In the genomic region with DNA sequence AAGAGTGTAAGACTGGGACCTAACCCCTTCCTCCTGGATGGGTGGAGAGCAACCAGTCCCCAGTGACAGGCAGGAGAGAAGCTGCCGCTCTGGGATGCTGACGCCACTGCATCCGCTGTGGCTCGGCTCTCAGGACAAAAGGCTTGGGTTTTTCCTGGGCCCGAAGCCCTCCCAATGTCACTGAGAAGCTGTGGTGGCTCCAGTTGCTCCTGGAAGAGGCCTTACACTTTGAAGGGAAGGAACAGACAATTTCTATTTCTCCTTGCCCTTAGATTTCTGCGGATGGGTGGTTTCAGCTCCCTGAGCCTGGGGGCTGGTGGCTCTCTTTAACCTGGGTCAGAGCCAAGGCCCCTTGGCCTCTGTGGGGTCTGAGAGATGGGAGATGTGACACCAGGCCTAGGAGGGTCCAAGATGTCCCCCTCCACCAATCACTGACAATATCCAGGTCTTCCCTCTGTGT, we compare ENCODE assay signal across 22 cellular contexts. TPM values are rescaled to one million over a fixed set of nuclear protein-coding genes. Genes with fewer than 3 reads are reported as not detected.
DNase-seq lines count a peak whose midpoint lies in the region; ATAC-seq and TF ChIP-seq lines count a peak whose summit lies in the region.
"Had no signal": no experiment of that assay in that cellular context is flagged by ENCODE, and none has a peak within 500 bp of the region (broad histone marks: within the 10 kb centered on the region; RNA-seq: fewer than 3 reads in every experiment).

No MANE protein-coding gene starts in this region.

- intact Hi-C loops in left cardiac atrium (cut with DNase I): no loop called here
- intact Hi-C loops in left ventricle myocardium inferior (cut with micrococcal nuclease): no loop called here
- intact Hi-C loops in aorta (cut with DNase I): no loop called here
- intact Hi-C loops in activated T-helper 1 cell treated with anti-CD3 and anti-CD28 coated beads, Interleukin-12 subunit alpha, Interleukin-12 subunit beta, Interleukin-2, Interleukin-4 antibody, amounts not matched to agents 30 ng/mL and 10 ng/mL and 1 ng/mL, durations not matched to agents 14 hours and 24 hours and 36 hours (cut with micrococcal nuclease): no loop called here

- H3K4me1 Mint-ChIP-seq in activated T-helper 1 cell treated with anti-CD3 and anti-CD28 coated beads, Interleukin-12 subunit alpha, Interleukin-12 subunit beta, Interleukin-2, Interleukin-4 antibody, amounts not matched to agents 30 ng/mL and 10 ng/mL and 1 ng/mL, durations not matched to agents 14 hours and 24 hours and 36 hours (ENCODE audit: low read depth): peaks cover 23% of the 10 kb centered on the region

- no peak overlapping the region for H3K4me3 Mint-ChIP-seq in activated T-helper 1 cell treated with anti-CD3 and anti-CD28 coated beads, Interleukin-12 subunit alpha, Interleukin-12 subunit beta, Interleukin-2, Interleukin-4 antibody, amounts not matched to agents 30 ng/mL and 10 ng/mL and 1 ng/mL, durations not matched to agents 14 hours and 24 hours and 36 hours

- H3K9me3 ChIP-seq in left ventricle myocardium inferior (replicated peaks) (no peaks in the 10 kb centered on the region), aorta (ENCODE audit: control insufficient read depth, low read length) (no peaks in the 10 kb centered on the region)
- H3K9me3 ChIP-seq: body of pancreas, gastrocnemius medialis, pancreas, SJSA1 had no signal

- no peak overlapping the region for H3K27ac Mint-ChIP-seq in activated T-helper 1 cell treated with anti-CD3 and anti-CD28 coated beads, Interleukin-12 subunit alpha, Interleukin-12 subunit beta, Interleukin-2, Interleukin-4 antibody, amounts not matched to agents 30 ng/mL and 10 ng/mL and 1 ng/mL, durations not matched to agents 14 hours and 24 hours and 36 hours

- no peaks in the 10 kb centered on the region for H3K36me3 Mint-ChIP-seq in activated T-helper 1 cell treated with anti-CD3 and anti-CD28 coated beads, Interleukin-12 subunit alpha, Interleukin-12 subunit beta, Interleukin-2, Interleukin-4 antibody, amounts not matched to agents 30 ng/mL and 10 ng/mL and 1 ng/mL, durations not matched to agents 14 hours and 24 hours and 36 hours (ENCODE audit: low read depth)
- H3K36me3 Mint-ChIP-seq: activated naive CD4-positive, alpha-beta T cell treated with anti-CD3 and anti-CD28 coated beads, Interleukin-2, amount 50 U/mL, for 24 hours had no signal

- TF ChIP-seq CTCF in left ventricle myocardium inferior (IDR thresholded peaks at IDR 0.05; ENCODE audit: borderline replicate concordance): no peak

- H3K4me1 ChIP-seq in left ventricle myocardium inferior (peaks cover 34% of the 10 kb centered on the region), aorta (ENCODE audit: control insufficient read depth in 1 of 2, insufficient read depth in 2 of 2, low read length in 2 of 2) (no peaks in the 10 kb centered on the region)
- H3K4me1 ChIP-seq: body of pancreas, gastrocnemius medialis, pancreas, SJSA1 had no signal

- H3K9me3 Mint-ChIP-seq in activated T-helper 1 cell treated with anti-CD3 and anti-CD28 coated beads, Interleukin-12 subunit alpha, Interleukin-12 subunit beta, Interleukin-2, Interleukin-4 antibody, amounts not matched to agents 30 ng/mL and 10 ng/mL and 1 ng/mL, durations not matched to agents 14 hours and 24 hours and 36 hours: no peaks in the 10 kb centered on the region
- H3K9me3 Mint-ChIP-seq: activated naive CD4-positive, alpha-beta T cell treated with anti-CD3 and anti-CD28 coated beads, Interleukin-2, amount 50 U/mL, for 24 hours had no signal

- no peak overlapping the region for H3K4me3 ChIP-seq in left ventricle myocardium inferior
- H3K4me3 ChIP-seq in aorta (ENCODE audit: low read length in 2 of 2): no peak overlapping the region
- H3K4me3 ChIP-seq: body of pancreas, gastrocnemius medialis, GM12878, pancreas, SJSA1 had no signal

- ATAC-seq in left cardiac atrium (no peak), aorta (ENCODE audit: low FRiP score) (no peak), HG03521 (IDR thresholded peaks at IDR 0.05; ENCODE audit: unreplicated experiment) (no peak)
- ATAC-seq: body of pancreas, gastrocnemius medialis, GM12878, HCT116 had no signal

- peaks cover 7% of the 10 kb centered on the region for H3K27me3 Mint-ChIP-seq in activated T-helper 1 cell treated with anti-CD3 and anti-CD28 coated beads, Interleukin-12 subunit alpha, Interleukin-12 subunit beta, Interleukin-2, Interleukin-4 antibody, amounts not matched to agents 30 ng/mL and 10 ng/mL and 1 ng/mL, durations not matched to agents 14 hours and 24 hours and 36 hours (ENCODE audit: insufficient read depth)
- H3K27me3 Mint-ChIP-seq: activated naive CD4-positive, alpha-beta T cell treated with anti-CD3 and anti-CD28 coated beads, Interleukin-2, amount 50 U/mL, for 24 hours had no signal

- WGBS in aorta, 2 donors: 95 to 97% methylated on average over 6 of the region's 6 CpGs

- peaks cover 4% of the 10 kb centered on the region for H3K36me3 ChIP-seq in left ventricle myocardium inferior
- H3K36me3 ChIP-seq in aorta (ENCODE audit: control insufficient read depth in 1 of 2, insufficient read depth in 2 of 2, low read length in 1 of 2): no peaks in the 10 kb centered on the region
- H3K36me3 ChIP-seq: gastrocnemius medialis, pancreas, SJSA1 had no signal

- H3K27ac ChIP-seq in left ventricle myocardium inferior (replicated peaks) (no peak overlapping the region), angular gyrus (ENCODE audit: low read depth, low read length) (peak overlapping the region; percentile 16), aorta (ENCODE audit: low read depth in 1 of 2, low read length in 2 of 2) (no peak overlapping the region)
- H3K27ac ChIP-seq: body of pancreas, gastrocnemius medialis, KMS-11, pancreas, SJSA1 had no signal

- DNase-seq in left cardiac atrium (peak; percentile 12), left ventricle myocardium inferior (no peak), mesenteric fat pad (ENCODE audit: low spot score) (peak; percentile 30), aorta (peak; percentile 44 to 51), DMS153 treated with DMSO at 0.1 percent for 48 hours (lab: John Stamatoyannopoulos, UW; ENCODE audit: unreplicated experiment) (no peak)
- DNase-seq in activated T-helper 1 cell treated with anti-CD3 and anti-CD28 coated beads, Interleukin-12 subunit alpha, Interleukin-12 subunit beta, Interleukin-2, Interleukin-4 antibody, amounts not matched to agents 30 ng/mL and 10 ng/mL and 1 ng/mL, durations not matched to agents 14 hours and 24 hours and 36 hours (ENCODE audit: low spot score): no peak
- DNase-seq: body of pancreas; erythroblast; NCI-H1048; NCI-H2081 treated with DMSO at 0.1 percent for 48 hours; NCI-H524; stimulated activated CD4-positive, alpha-beta T cell treated with anti-CD3 and anti-CD28 coated beads, Interleukin-2, amount 100 ng/mL, for 48 hours had no signal

- H3K27me3 ChIP-seq in left ventricle myocardium inferior (ENCODE audit: low read depth) (peaks cover 15% of the 10 kb centered on the region), aorta (ENCODE audit: control insufficient read depth in 1 of 2, insufficient read depth in 2 of 2, low read length in 1 of 2) (no peaks in the 10 kb centered on the region)
- H3K27me3 ChIP-seq: body of pancreas, gastrocnemius medialis, pancreas, SJSA1 had no signal

RNA-seq across cellular contexts. Expression of gene TPBGL, which starts 21.4 kb away (rescaled TPM):
- total RNA-seq in left cardiac atrium (under 1 TPM; 0.21 to 0.42 TPM), left ventricle myocardium inferior (0.16 TPM), mesenteric fat pad (1.6 TPM), aorta (under 1 TPM; 0.30 to 0.36 TPM)
- not detected for polyA plus RNA-seq in aorta
- total RNA-seq in activated T-helper 1 cell treated with anti-CD3 and anti-CD28 coated beads, Interleukin-12 subunit alpha, Interleukin-12 subunit beta, Interleukin-2, Interleukin-4 antibody, amounts not matched to agents 30 ng/mL and 10 ng/mL and 1 ng/mL, durations not matched to agents 14 hours and 24 hours and 36 hours: 0.34 and 0.47 TPM in 2 replicates
- total RNA-seq: gastrocnemius medialis, GM12878, left lobe of liver, SJSA1 had no signal
- polyA plus RNA-seq: GM12878 had no signal

Comparison
In these comparisons a context has a peak if more than half of its experiments do, and no peak if none do; other contexts are left out.
1. DNase-seq: peak in left cardiac atrium (single experiment), mesenteric fat pad (single experiment) and aorta (2 of 2); none in left ventricle myocardium inferior (single experiment), DMS153 treated with DMSO at 0.1 percent for 48 hours (single experiment) and activated T-helper 1 cell treated with anti-CD3 and anti-CD28 coated beads, Interleukin-12 subunit alpha, Interleukin-12 subunit beta, Interleukin-2, Interleukin-4 antibody, amounts not matched to agents 30 ng/mL and 10 ng/mL and 1 ng/mL, durations not matched to agents 14 hours and 24 hours and 36 hours (single experiment).